ENCODE assay signal across 10 cellular contexts in genomic region chr2:234954551-234954992, GRCh38. TPM values are rescaled to one million over a fixed set of nuclear protein-coding genes. Genes with fewer than 3 reads are reported as not detected.
DNase-seq lines count a peak whose midpoint lies in the region; ATAC-seq and TF ChIP-seq lines count a peak whose summit lies in the region.
"Had no signal": no experiment of that assay in that cellular context is flagged by ENCODE, and none has a peak within 500 bp of the region (broad histone marks: within the 10 kb centered on the region; RNA-seq: fewer than 3 reads in every experiment).

No MANE protein-coding gene starts in this region.

- H3K4me1 Mint-ChIP-seq in progenitor cell of endocrine pancreas (ENCODE audit: low read depth): peaks cover 58% of the 10 kb centered on the region

- H3K4me3 ChIP-seq in WERI-Rb-1 (ENCODE audit: low read depth, low read length) (peak overlapping the region; percentile 90), hepatocyte (no peak overlapping the region)

- peaks cover 44% of the 10 kb centered on the region for H3K4me1 ChIP-seq in hepatocyte (ENCODE audit: insufficient read depth)

- H3K4me3 Mint-ChIP-seq in progenitor cell of endocrine pancreas (ENCODE audit: low read depth): peak overlapping the region; percentile 86

- H3K4me2 ChIP-seq in hepatocyte: peak overlapping the region; percentile 77

- H3K27ac Mint-ChIP-seq in progenitor cell of endocrine pancreas: peak overlapping the region; percentile 2

- peaks cover 74% of the 10 kb centered on the region for H3K79me2 ChIP-seq in hepatocyte

- TF ChIP-seq CTCF in WERI-Rb-1 (IDR thresholded peaks at IDR 0.05; ENCODE audit: low read depth, low read length) (no peak), hepatocyte (IDR thresholded peaks at IDR 0.05; ENCODE audit: poor library complexity) (no peak), progenitor cell of endocrine pancreas (IDR thresholded peaks at IDR 0.05; ENCODE audit: unreplicated experiment) (no peak)

- no peak for ATAC-seq in HG03439 (IDR thresholded peaks at IDR 0.05; ENCODE audit: unreplicated experiment)

- H3K9me2 ChIP-seq in hepatocyte (replicated peaks; ENCODE audit: insufficient read depth): no peaks in the 10 kb centered on the region

- H4K20me1 ChIP-seq in hepatocyte (ENCODE audit: insufficient read depth, poor library complexity, severe bottlenecking): peaks cover 11% of the 10 kb centered on the region

- no peak overlapping the region for H2AFZ ChIP-seq in hepatocyte

- peaks cover 47% of the 10 kb centered on the region for H3K36me3 ChIP-seq in WERI-Rb-1
- H3K36me3 ChIP-seq in hepatocyte (replicated peaks; ENCODE audit: insufficient read depth, low read depth): no peaks in the 10 kb centered on the region

- H3K27me3 ChIP-seq in WERI-Rb-1 (ENCODE audit: insufficient read depth, low read depth, severe bottlenecking): no peaks in the 10 kb centered on the region
- H3K27me3 ChIP-seq in hepatocyte: no peaks in the 10 kb centered on the region

- DNase-seq in ELF-1 (ENCODE audit: low read depth, low spot score) (peak; percentile 38), WERI-Rb-1 (peak; percentile 43), hepatocyte (ENCODE audit: low spot score) (no peak), progenitor cell of endocrine pancreas (ENCODE audit: low spot score, unreplicated experiment) (no peak), NCI-H128 (lab: John Stamatoyannopoulos, UW; ENCODE audit: unreplicated experiment) (no peak), SKM-1 treated with dmso at 0.1 percent for 144 hours (lab: John Stamatoyannopoulos, UW; ENCODE audit: unreplicated experiment) (no peak), KG1 (lab: John Stamatoyannopoulos, UW) (no peak)
- DNase-seq: activated CD4-positive, alpha-beta T cell treated with anti-CD3 and anti-CD28 coated beads for 48 hours; GOT3 had no signal

- peaks cover 10% of the 10 kb centered on the region for H3K27me3 Mint-ChIP-seq in progenitor cell of endocrine pancreas

- H3K9me3 Mint-ChIP-seq in progenitor cell of endocrine pancreas (ENCODE audit: low read depth): no peaks in the 10 kb centered on the region

- peaks cover 4% of the 10 kb centered on the region for H3K36me3 Mint-ChIP-seq in progenitor cell of endocrine pancreas (ENCODE audit: insufficient read depth)

- peak overlapping the region; percentile 95 for H3K27ac ChIP-seq in WERI-Rb-1
- H3K27ac ChIP-seq in hepatocyte: peak overlapping the region; percentile 32

- 52% methylated on average over 8 of the region's 8 CpGs for WGBS in hepatocyte (ENCODE audit: low lambda C conversion rate, missing lambda C conversion rate)

- H3K9me3 ChIP-seq in WERI-Rb-1 (ENCODE audit: severe bottlenecking) (peaks cover 5% of the 10 kb centered on the region), hepatocyte (ENCODE audit: low read depth) (no peaks in the 10 kb centered on the region)

RNA-seq across cellular contexts. Expression of gene SH3BP4, which starts 2.8 kb away (rescaled TPM):
- total RNA-seq in hepatocyte (32.0 and 35.9 TPM in 2 replicates), progenitor cell of endocrine pancreas (45.7 and 49.0 TPM in 2 replicates)
- polyA plus RNA-seq in hepatocyte: 20.3 and 23.3 TPM in 2 replicates

Comparison
In these comparisons a context has a peak if more than half of its experiments do, and no peak if none do; other contexts are left out.
1. DNase-seq: peak in ELF-1 (single experiment) and WERI-Rb-1 (single experiment); none in hepatocyte (single experiment), progenitor cell of endocrine pancreas (single experiment), NCI-H128 (single experiment), SKM-1 treated with dmso at 0.1 percent for 144 hours (single experiment) and KG1 (single experiment).